14 cellular contexts compared by ENCODE assay signal in the genomic region with DNA sequence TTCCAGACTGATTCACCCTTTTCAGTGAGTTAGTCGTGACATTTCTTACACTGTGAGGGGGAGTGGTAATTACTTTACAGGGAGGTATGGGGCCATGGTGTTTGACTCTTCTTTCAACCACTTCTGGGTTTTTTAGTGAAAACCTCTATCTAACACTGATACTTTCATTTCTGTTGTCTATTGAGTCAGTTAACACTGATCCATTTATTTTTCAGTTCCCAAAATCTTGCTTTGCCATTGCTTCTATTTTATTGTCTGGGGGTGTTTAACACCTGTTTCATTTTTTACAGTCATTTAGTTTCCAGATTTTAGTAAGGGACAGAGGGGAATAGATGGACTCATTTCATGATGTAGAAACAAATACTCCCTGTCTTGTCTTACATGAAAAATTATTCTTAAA.
DNase-seq lines count a peak whose midpoint lies in the region; ATAC-seq lines count a peak whose summit lies in the region.
"Had no signal": no experiment of that assay in that cellular context is flagged by ENCODE, and none has a peak within 500 bp of the region (broad histone marks: within the 10 kb centered on the region; RNA-seq: fewer than 3 reads in every experiment).

No MANE protein-coding gene starts in this region.

- no peak overlapping the region for H3K27ac ChIP-seq in caudate nucleus (ENCODE audit: low read depth, low read length)

- CTCF ChIA-PET in activated naive CD4-positive, alpha-beta T cell treated with anti-CD3 and anti-CD28 coated beads for 36 hours (lab: Charles Lee) = no interaction called here

- H3K9me3 Mint-ChIP-seq in activated naive CD4-positive, alpha-beta T cell treated with anti-CD3 and anti-CD28 coated beads for 36 hours = no peaks in the 10 kb centered on the region
- H3K9me3 Mint-ChIP-seq in stimulated activated naive CD8-positive, alpha-beta T cell treated with anti-CD3 and anti-CD28 coated beads, Interleukin-15, Interleukin-2, amounts not matched to agents 100 ng/mL and 50 ng/mL, for 24 hours = no peaks in the 10 kb centered on the region

- intact Hi-C loops in activated naive CD4-positive, alpha-beta T cell treated with anti-CD3 and anti-CD28 coated beads for 36 hours (cut with micrococcal nuclease) = loop anchor here (1.0 to 2.0 kb wide), 4 partner anchors 15 to 629 kb away; partner anchors contain the start of genes HELLS and NOC3L

- peak overlapping the region; percentile 82 for H3K27ac Mint-ChIP-seq in activated naive CD4-positive, alpha-beta T cell treated with anti-CD3 and anti-CD28 coated beads for 36 hours
- H3K27ac Mint-ChIP-seq in stimulated activated naive CD8-positive, alpha-beta T cell treated with anti-CD3 and anti-CD28 coated beads, Interleukin-15, Interleukin-2, amounts not matched to agents 100 ng/mL and 50 ng/mL, for 24 hours = peak overlapping the region; percentile 69

- H3K27me3 Mint-ChIP-seq in activated naive CD4-positive, alpha-beta T cell treated with anti-CD3 and anti-CD28 coated beads for 36 hours (ENCODE audit: low read depth) = no peaks in the 10 kb centered on the region
- no peaks in the 10 kb centered on the region for H3K27me3 Mint-ChIP-seq in stimulated activated naive CD8-positive, alpha-beta T cell treated with anti-CD3 and anti-CD28 coated beads, Interleukin-15, Interleukin-2, amounts not matched to agents 100 ng/mL and 50 ng/mL, for 24 hours

- H3K4me3 Mint-ChIP-seq in activated naive CD4-positive, alpha-beta T cell treated with anti-CD3 and anti-CD28 coated beads for 36 hours = no peak overlapping the region
- no peak overlapping the region for H3K4me3 Mint-ChIP-seq in stimulated activated naive CD8-positive, alpha-beta T cell treated with anti-CD3 and anti-CD28 coated beads, Interleukin-15, Interleukin-2, amounts not matched to agents 100 ng/mL and 50 ng/mL, for 24 hours

- peaks cover 17% of the 10 kb centered on the region for H3K4me1 Mint-ChIP-seq in activated naive CD4-positive, alpha-beta T cell treated with anti-CD3 and anti-CD28 coated beads for 36 hours (ENCODE audit: low read depth)
- H3K4me1 Mint-ChIP-seq in stimulated activated naive CD8-positive, alpha-beta T cell treated with anti-CD3 and anti-CD28 coated beads, Interleukin-15, Interleukin-2, amounts not matched to agents 100 ng/mL and 50 ng/mL, for 24 hours (ENCODE audit: low read depth) = peaks cover 16% of the 10 kb centered on the region

- H3K36me3 Mint-ChIP-seq in activated naive CD4-positive, alpha-beta T cell treated with anti-CD3 and anti-CD28 coated beads for 36 hours (ENCODE audit: low read depth) = peaks cover 59% of the 10 kb centered on the region
- peaks cover 89% of the 10 kb centered on the region for H3K36me3 Mint-ChIP-seq in stimulated activated naive CD8-positive, alpha-beta T cell treated with anti-CD3 and anti-CD28 coated beads, Interleukin-15, Interleukin-2, amounts not matched to agents 100 ng/mL and 50 ng/mL, for 24 hours (ENCODE audit: low read depth)

- DNase-seq in activated naive CD4-positive, alpha-beta T cell treated with anti-CD3 and anti-CD28 coated beads for 36 hours = peak; percentile 10
- no peak for DNase-seq in activated naive CD4-positive, alpha-beta T cell (lab: John Stamatoyannopoulos, UW)
- DNase-seq in mesenteric fat pad (ENCODE audit: low spot score) = no peak
- DNase-seq in globus pallidus (ENCODE audit: low spot score) = no peak
- no peak for DNase-seq in caudate nucleus (lab: John Stamatoyannopoulos, UW)
- DNase-seq: activated effector memory CD4-positive, alpha-beta T cell treated with anti-CD3 and anti-CD28 coated beads, Interleukin-2, amount 50 U/mL, for 16 hours; cortex of kidney; GDM1; NCI-H146; posterior cingulate gyrus; T1000 had no signal

- ATAC-seq in GM21576 (IDR thresholded peaks at IDR 0.05; ENCODE audit: unreplicated experiment) (peak; percentile 50), HG03103 (IDR thresholded peaks at IDR 0.05; ENCODE audit: low read depth, unreplicated experiment) (peak; percentile 60)
